In the genomic region with DNA sequence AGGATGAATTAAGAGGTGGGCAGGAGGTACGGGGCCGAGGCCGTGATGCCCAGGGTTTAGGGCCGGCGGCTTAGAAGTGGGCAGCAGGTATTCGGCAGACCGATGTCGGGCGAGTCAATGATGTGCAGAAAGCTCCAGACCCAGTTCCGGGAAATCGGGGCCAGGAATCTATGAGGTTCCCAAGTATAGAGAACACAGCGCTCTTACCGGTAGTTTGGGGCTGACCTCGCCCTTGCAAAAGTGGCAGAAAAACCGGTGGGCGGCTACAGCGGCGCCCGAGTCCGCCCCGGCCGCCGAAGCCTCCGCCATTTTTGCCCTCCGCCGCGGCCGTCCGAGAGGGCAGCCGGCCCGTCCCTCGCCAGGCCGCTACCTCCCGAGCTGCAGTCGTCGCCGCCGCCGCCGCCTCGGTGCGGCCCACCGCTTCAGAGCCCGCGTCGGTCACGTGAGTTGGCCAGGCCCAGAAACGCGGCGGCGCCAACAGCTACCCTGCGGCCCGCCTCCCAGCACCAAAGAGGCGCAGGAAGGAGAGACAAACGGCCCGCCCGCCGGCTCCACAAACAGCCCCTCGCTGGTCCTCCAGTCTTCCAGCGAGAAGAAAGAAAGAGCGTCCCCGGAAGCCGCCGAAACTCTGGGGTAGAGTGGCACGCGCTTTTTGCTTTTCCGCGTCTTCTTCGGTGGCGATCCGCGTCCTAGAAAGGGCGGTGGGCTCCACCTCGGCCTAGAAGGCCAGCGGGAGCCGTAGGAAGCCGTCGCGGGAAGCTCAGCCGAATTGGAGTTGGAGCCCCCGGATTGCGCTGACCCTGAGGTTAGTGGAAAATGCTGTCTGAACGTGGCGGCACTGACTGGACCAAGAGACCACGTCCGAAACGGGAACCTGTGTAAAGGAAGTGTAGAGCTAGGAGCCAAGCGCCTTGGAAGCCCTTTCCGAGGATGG, we compare ENCODE assay signal across 1 cellular context.
A peak's percentile ranks its signal among the peaks of the same experiment; 100 is the strongest.
TF ChIP-seq lines count a peak whose summit lies in the region.

A gene with protein sequence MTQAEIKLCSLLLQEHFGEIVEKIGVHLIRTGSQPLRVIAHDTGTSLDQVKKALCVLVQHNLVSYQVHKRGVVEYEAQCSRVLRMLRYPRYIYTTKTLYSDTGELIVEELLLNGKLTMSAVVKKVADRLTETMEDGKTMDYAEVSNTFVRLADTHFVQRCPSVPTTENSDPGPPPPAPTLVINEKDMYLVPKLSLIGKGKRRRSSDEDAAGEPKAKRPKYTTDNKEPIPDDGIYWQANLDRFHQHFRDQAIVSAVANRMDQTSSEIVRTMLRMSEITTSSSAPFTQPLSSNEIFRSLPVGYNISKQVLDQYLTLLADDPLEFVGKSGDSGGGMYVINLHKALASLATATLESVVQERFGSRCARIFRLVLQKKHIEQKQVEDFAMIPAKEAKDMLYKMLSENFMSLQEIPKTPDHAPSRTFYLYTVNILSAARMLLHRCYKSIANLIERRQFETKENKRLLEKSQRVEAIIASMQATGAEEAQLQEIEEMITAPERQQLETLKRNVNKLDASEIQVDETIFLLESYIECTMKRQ (plus strand): TSS at position 636 of the 934 bp plus-strand sequence. CDS start 1,577 bp downstream, outside the sequence.
A gene (minus strand): TSS at position 531 of the 934 bp plus-strand sequence. CDS start 222 bp downstream, at position 309.

TF ChIP-seq in GM12878, 131 proteins besides CTCF, POLR2A, EP300 and RAD21 (continued from another document):
- TF ChIP-seq, protein P1, sequence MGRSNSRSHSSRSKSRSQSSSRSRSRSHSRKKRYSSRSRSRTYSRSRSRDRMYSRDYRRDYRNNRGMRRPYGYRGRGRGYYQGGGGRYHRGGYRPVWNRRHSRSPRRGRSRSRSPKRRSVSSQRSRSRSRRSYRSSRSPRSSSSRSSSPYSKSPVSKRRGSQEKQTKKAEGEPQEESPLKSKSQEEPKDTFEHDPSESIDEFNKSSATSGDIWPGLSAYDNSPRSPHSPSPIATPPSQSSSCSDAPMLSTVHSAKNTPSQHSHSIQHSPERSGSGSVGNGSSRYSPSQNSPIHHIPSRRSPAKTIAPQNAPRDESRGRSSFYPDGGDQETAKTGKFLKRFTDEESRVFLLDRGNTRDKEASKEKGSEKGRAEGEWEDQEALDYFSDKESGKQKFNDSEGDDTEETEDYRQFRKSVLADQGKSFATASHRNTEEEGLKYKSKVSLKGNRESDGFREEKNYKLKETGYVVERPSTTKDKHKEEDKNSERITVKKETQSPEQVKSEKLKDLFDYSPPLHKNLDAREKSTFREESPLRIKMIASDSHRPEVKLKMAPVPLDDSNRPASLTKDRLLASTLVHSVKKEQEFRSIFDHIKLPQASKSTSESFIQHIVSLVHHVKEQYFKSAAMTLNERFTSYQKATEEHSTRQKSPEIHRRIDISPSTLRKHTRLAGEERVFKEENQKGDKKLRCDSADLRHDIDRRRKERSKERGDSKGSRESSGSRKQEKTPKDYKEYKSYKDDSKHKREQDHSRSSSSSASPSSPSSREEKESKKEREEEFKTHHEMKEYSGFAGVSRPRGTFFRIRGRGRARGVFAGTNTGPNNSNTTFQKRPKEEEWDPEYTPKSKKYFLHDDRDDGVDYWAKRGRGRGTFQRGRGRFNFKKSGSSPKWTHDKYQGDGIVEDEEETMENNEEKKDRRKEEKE (IDR thresholded peaks at IDR 0.05), result no peak
- peak; percentile 64 for TF ChIP-seq CREM (IDR thresholded peaks at IDR 0.05; ENCODE audit: low read depth)
- TF ChIP-seq NBN (IDR thresholded peaks at IDR 0.05), result peak; percentile 78
- peak; percentile 27; the same call in 1 of the 2 replicates for TF ChIP-seq ATF7 (IDR thresholded peaks at IDR 0.05; ENCODE audit: low read depth)
- TF ChIP-seq CREB1 (IDR thresholded peaks at IDR 0.05; ENCODE audit: low read depth), result peak; percentile 67
- no peak for TF ChIP-seq YBX1 (IDR thresholded peaks at IDR 0.05)
